ENCODE assay signal across 25 cellular contexts in the genomic region with DNA sequence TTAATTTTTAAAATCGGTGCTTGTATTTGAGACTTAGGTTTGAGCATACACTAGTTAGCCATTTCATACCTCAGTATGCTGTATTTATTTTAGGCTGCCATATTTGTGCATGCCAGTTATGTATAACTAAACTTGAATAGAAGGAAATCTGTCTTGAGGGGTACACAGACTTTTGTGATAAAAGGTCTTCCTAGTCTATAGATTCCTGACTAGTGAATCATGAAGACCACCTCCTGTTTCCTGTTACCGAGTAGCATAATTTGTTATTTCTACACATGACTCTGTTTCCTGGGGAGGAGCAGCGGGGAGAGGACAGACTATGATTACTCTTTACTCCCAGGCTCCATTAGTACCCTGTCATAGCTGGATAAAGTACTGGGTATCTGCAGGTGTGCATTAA.
"Had no signal": no experiment of that assay in that cellular context is flagged by ENCODE, and none has a peak within 500 bp of the region (broad histone marks: within the 10 kb centered on the region; RNA-seq: fewer than 3 reads in every experiment).

No MANE protein-coding gene starts in this region.

- H3K36me3 ChIP-seq: brain microvascular endothelial cell, esophagus squamous epithelium, gastrocnemius medialis, left ventricle myocardium inferior, right lobe of liver, suprapubic skin, tibial nerve had no signal

- H3K4me1 Mint-ChIP-seq: activated naive CD4-positive, alpha-beta T cell treated with anti-CD3 and anti-CD28 coated beads, Interleukin-2, amount 50 U/mL, for 24 hours; stimulated activated effector memory CD8-positive, alpha-beta T cell treated with anti-CD3 and anti-CD28 coated beads, Interleukin-12 subunit alpha, Interleukin-12 subunit beta, amount 100 ng/mL, for 72 hours; stimulated activated naive CD8-positive, alpha-beta T cell treated with anti-CD3 and anti-CD28 coated beads, Interleukin-15, amount 100 ng/mL, for 72 hours had no signal

- H3K4me3 Mint-ChIP-seq: activated naive CD4-positive, alpha-beta T cell treated with anti-CD3 and anti-CD28 coated beads, Interleukin-2, amount 50 U/mL, for 24 hours; effector memory CD8-positive, alpha-beta T cell; nephron; stimulated activated effector memory CD8-positive, alpha-beta T cell treated with anti-CD3 and anti-CD28 coated beads, Interleukin-12 subunit alpha, Interleukin-12 subunit beta, amount 100 ng/mL, for 72 hours; stimulated activated naive CD8-positive, alpha-beta T cell treated with anti-CD3 and anti-CD28 coated beads, Interleukin-15, amount 100 ng/mL, for 72 hours had no signal

- H3K36me3 Mint-ChIP-seq: activated naive CD4-positive, alpha-beta T cell treated with anti-CD3 and anti-CD28 coated beads, Interleukin-2, amount 50 U/mL, for 24 hours; stimulated activated effector memory CD8-positive, alpha-beta T cell treated with anti-CD3 and anti-CD28 coated beads, Interleukin-12 subunit alpha, Interleukin-12 subunit beta, amount 100 ng/mL, for 72 hours had no signal

- H3K4me3 ChIP-seq: dorsolateral prefrontal cortex, esophagus squamous epithelium, gastrocnemius medialis, left ventricle myocardium inferior, right lobe of liver, suprapubic skin, tibial nerve had no signal

- H3K27ac Mint-ChIP-seq: activated naive CD4-positive, alpha-beta T cell treated with anti-CD3 and anti-CD28 coated beads, Interleukin-2, amount 50 U/mL, for 24 hours; stimulated activated effector memory CD8-positive, alpha-beta T cell treated with anti-CD3 and anti-CD28 coated beads, Interleukin-12 subunit alpha, Interleukin-12 subunit beta, amount 100 ng/mL, for 72 hours; stimulated activated naive CD8-positive, alpha-beta T cell treated with anti-CD3 and anti-CD28 coated beads, Interleukin-15, amount 100 ng/mL, for 72 hours had no signal

- H3K79me2 ChIP-seq: parathyroid adenoma had no signal

- H3K27me3 ChIP-seq: brain microvascular endothelial cell, dorsolateral prefrontal cortex, esophagus squamous epithelium, gastrocnemius medialis, right lobe of liver, suprapubic skin, tibial nerve had no signal

- H3K27ac ChIP-seq: brain microvascular endothelial cell, dorsolateral prefrontal cortex, esophagus squamous epithelium, gastrocnemius medialis, left ventricle myocardium inferior, parathyroid adenoma, right lobe of liver, suprapubic skin, tibial nerve had no signal

- H3K27me3 Mint-ChIP-seq: effector memory CD8-positive, alpha-beta T cell; stimulated activated naive CD8-positive, alpha-beta T cell treated with anti-CD3 and anti-CD28 coated beads, Interleukin-15, amount 100 ng/mL, for 72 hours had no signal

- H3K4me1 ChIP-seq: esophagus squamous epithelium, gastrocnemius medialis, left ventricle myocardium inferior, parathyroid adenoma, right lobe of liver, suprapubic skin, tibial nerve had no signal

- DNase-seq: activated CD4-positive, alpha-beta T cell treated with anti-CD3 and anti-CD28 coated beads for 1 hour; activated gamma-delta T cell treated with Interleukin-2 at 50 U/mL for 16 hours; activated T-cell treated with anti-CD3 and anti-CD28 coated beads, Interleukin-2, amount 50 U/mL, for 1 hour; anterior cingulate cortex; brain microvascular endothelial cell; central memory CD4-positive, alpha-beta T cell; dorsolateral prefrontal cortex; effector memory CD8-positive, alpha-beta T cell; esophagus squamous epithelium; gastrocnemius medialis; head of caudate nucleus; hypothalamus; left ventricle myocardium inferior; mammary epithelial cell; midbrain; right lobe of liver; small intestine; stimulated activated CD4-positive, alpha-beta T cell treated with anti-CD3 and anti-CD28 coated beads, Interleukin-2, amount 100 ng/mL, for 24 hours; stimulated activated naive CD8-positive, alpha-beta T cell treated with anti-CD3 and anti-CD28 coated beads, Interleukin-15, amount 100 ng/mL, for 72 hours had no signal

- H2AFZ ChIP-seq: parathyroid adenoma had no signal

- H3K9ac ChIP-seq: parathyroid adenoma had no signal

- H3K9me3 ChIP-seq: esophagus squamous epithelium, gastrocnemius medialis, left ventricle myocardium inferior, right lobe of liver, suprapubic skin, tibial nerve had no signal

- H3K9me3 Mint-ChIP-seq: stimulated activated effector memory CD8-positive, alpha-beta T cell treated with anti-CD3 and anti-CD28 coated beads, Interleukin-12 subunit alpha, Interleukin-12 subunit beta, amount 100 ng/mL, for 72 hours had no signal

- FAIRE-seq: small intestine had no signal
